Comparison of ENCODE assay signal across 18 cellular contexts in genomic region chr3:72128906-72129305, GRCh38.
"Had no signal": no experiment of that assay in that cellular context is flagged by ENCODE, and none has a peak within 500 bp of the region (broad histone marks: within the 10 kb centered on the region; RNA-seq: fewer than 3 reads in every experiment).

No MANE protein-coding gene starts in this region.

- H3K9me3 ChIP-seq: adrenal gland, right atrium auricular region had no signal

- H3K36me3 Mint-ChIP-seq: activated naive CD4-positive, alpha-beta T cell treated with anti-CD3 and anti-CD28 coated beads, Interleukin-2, amount 50 U/mL, for 24 hours; type B pancreatic cell had no signal

- H3K4me3 Mint-ChIP-seq: activated naive CD4-positive, alpha-beta T cell treated with anti-CD3 and anti-CD28 coated beads, Interleukin-2, amount 50 U/mL, for 24 hours; type B pancreatic cell had no signal

- ATAC-seq: activated CD4-positive, CD25-positive, alpha-beta regulatory T cell treated with anti-CD3 and anti-CD28 coated beads, Interleukin-2, amount 50 U/mL, for 24 hours; stimulated activated naive CD8-positive, alpha-beta T cell treated with anti-CD3 and anti-CD28 coated beads, Interleukin-15, Interleukin-2, amounts not matched to agents 100 U/mL and 50 U/mL, for 24 hours had no signal

- DNase-seq: activated CD4-positive, alpha-beta T cell treated with anti-CD3 and anti-CD28 coated beads, Interleukin-2, amount 50 U/mL, for 1 hour; activated CD8-positive, alpha-beta memory T cell treated with anti-CD3 and anti-CD28 coated beads, Interleukin-2, amount 50 U/mL, for 4 hours; activated gamma-delta T cell; activated T-cell treated with anti-CD3 and anti-CD28 coated beads, Interleukin-2, amount 50 U/mL, for 48 hours; adrenal gland; foreskin melanocyte; heart left ventricle; left ventricle myocardium superior; occipital lobe; stimulated activated CD4-positive, alpha-beta T cell treated with anti-CD3 and anti-CD28 coated beads, Interleukin-2, amount 100 ng/mL, for 24 hours; stimulated activated naive CD8-positive, alpha-beta T cell treated with anti-CD3 and anti-CD28 coated beads, Interleukin-15, Interleukin-2, amounts not matched to agents 100 U/mL and 50 U/mL, for 24 hours; T-helper 1 cell; T-helper 9 cell had no signal

- H3K27ac Mint-ChIP-seq: activated naive CD4-positive, alpha-beta T cell treated with anti-CD3 and anti-CD28 coated beads, Interleukin-2, amount 50 U/mL, for 24 hours; type B pancreatic cell had no signal

- H3K4me3 ChIP-seq: adrenal gland, dorsolateral prefrontal cortex, heart left ventricle, right atrium auricular region had no signal

- H3K36me3 ChIP-seq: adrenal gland, heart left ventricle, right atrium auricular region had no signal

- H3K27me3 Mint-ChIP-seq: activated naive CD4-positive, alpha-beta T cell treated with anti-CD3 and anti-CD28 coated beads, Interleukin-2, amount 50 U/mL, for 24 hours had no signal

- H3K27ac ChIP-seq: heart left ventricle, right atrium auricular region had no signal

- H3K9me3 Mint-ChIP-seq: activated naive CD4-positive, alpha-beta T cell treated with anti-CD3 and anti-CD28 coated beads, Interleukin-2, amount 50 U/mL, for 24 hours had no signal

- H3K27me3 ChIP-seq: adrenal gland, dorsolateral prefrontal cortex, heart left ventricle, right atrium auricular region had no signal
